Comparison of ENCODE assay signal across 26 cellular contexts in genomic region chr3:186757686-186758220, GRCh38. TPM values are rescaled to one million over a fixed set of nuclear protein-coding genes. Genes with fewer than 3 reads are reported as not detected.
"Had no signal": no experiment of that assay in that cellular context is flagged by ENCODE, and none has a peak within 500 bp of the region (broad histone marks: within the 10 kb centered on the region; RNA-seq: fewer than 3 reads in every experiment).

No MANE protein-coding gene starts in this region.

- DNase-seq: activated B cell treated with CpG ODN at 0.5 μM for 24 hours; activated CD4-positive, alpha-beta memory T cell treated with anti-CD3 and anti-CD28 coated beads for 36 hours; activated CD4-positive, alpha-beta T cell treated with anti-CD3 and anti-CD28 coated beads for 1 hour; activated CD4-positive, alpha-beta T cell treated with anti-CD3 and anti-CD28 coated beads, Interleukin-2, amount 10 ng/mL, durations not matched to agents 24 days and 14 days; activated gamma-delta T cell; activated naive CD4-positive, alpha-beta T cell treated with anti-CD3 and anti-CD28 coated beads for 36 hours; activated T-cell treated with anti-CD3 and anti-CD28 coated beads for 4 hours; activated T-cell treated with anti-CD3 and anti-CD28 coated beads, Interleukin-2, amount 50 U/mL, for 48 hours; brain microvascular endothelial cell; Karpas-422; MM.1S; NCI-H1105; NCI-H1436; NCI-H1694 treated with DMSO at 0.1 percent for 48 hours; NCI-H2029 treated with DMSO at 0.1 percent for 48 hours; NCI-H510A treated with DMSO at 0.1 percent for 48 hours; NCI-H748 treated with DMSO at 0.1 percent for 48 hours; SHP77 treated with DMSO at 0.1 percent for 48 hours; T-helper 17 cell; T-helper 9 cell had no signal

- H3K27me3 ChIP-seq: brain microvascular endothelial cell, cardiac muscle cell had no signal

- H3K27me3 Mint-ChIP-seq: activated B cell treated with CpG ODN at 0.5 μM for 24 hours; activated naive CD8-positive, alpha-beta T cell had no signal

- H3K4me3 ChIP-seq: cardiac muscle cell, K562 had no signal

- H3K4me3 Mint-ChIP-seq: activated B cell treated with CpG ODN at 0.5 μM for 24 hours; activated CD4-positive, alpha-beta memory T cell treated with anti-CD3 and anti-CD28 coated beads for 36 hours; activated CD4-positive, alpha-beta T cell treated with anti-CD3 and anti-CD28 coated beads, Interleukin-2, amount 10 ng/mL, durations not matched to agents 24 days and 14 days; activated naive CD4-positive, alpha-beta T cell treated with anti-CD3 and anti-CD28 coated beads for 36 hours; activated naive CD8-positive, alpha-beta T cell; activated T-helper 17 cell treated with anti-CD3 and anti-CD28 coated beads, Interleukin-2, amount 50 U/mL, for 72 hours; T-helper 17 cell had no signal

- H3K27ac ChIP-seq: brain microvascular endothelial cell, cardiac muscle cell had no signal

- H3K9me3 Mint-ChIP-seq: activated B cell treated with CpG ODN at 0.5 μM for 24 hours; activated CD4-positive, alpha-beta memory T cell treated with anti-CD3 and anti-CD28 coated beads for 36 hours; activated CD4-positive, alpha-beta T cell treated with anti-CD3 and anti-CD28 coated beads, Interleukin-2, amount 10 ng/mL, durations not matched to agents 24 days and 14 days; activated naive CD4-positive, alpha-beta T cell treated with anti-CD3 and anti-CD28 coated beads for 36 hours; activated T-helper 17 cell treated with anti-CD3 and anti-CD28 coated beads, Interleukin-2, amount 50 U/mL, for 72 hours had no signal

- H3K36me3 Mint-ChIP-seq: activated CD4-positive, alpha-beta memory T cell treated with anti-CD3 and anti-CD28 coated beads for 36 hours had no signal

- ATAC-seq: activated T-helper 17 cell treated with anti-CD3 and anti-CD28 coated beads, Interleukin-2, amount 50 U/mL, for 72 hours; K562; T-helper 17 cell had no signal

- H3K4me1 Mint-ChIP-seq: activated B cell treated with CpG ODN at 0.5 μM for 24 hours, T-helper 17 cell had no signal

- H3K27ac Mint-ChIP-seq: activated B cell treated with CpG ODN at 0.5 μM for 24 hours; activated CD4-positive, alpha-beta memory T cell treated with anti-CD3 and anti-CD28 coated beads for 36 hours; activated CD4-positive, alpha-beta T cell treated with anti-CD3 and anti-CD28 coated beads, Interleukin-2, amount 10 ng/mL, durations not matched to agents 24 days and 14 days; activated naive CD4-positive, alpha-beta T cell treated with anti-CD3 and anti-CD28 coated beads for 36 hours; activated naive CD8-positive, alpha-beta T cell; activated T-helper 17 cell treated with anti-CD3 and anti-CD28 coated beads, Interleukin-2, amount 50 U/mL, for 72 hours; T-helper 17 cell had no signal

- H3K36me3 ChIP-seq: brain microvascular endothelial cell, cardiac muscle cell had no signal

RNA-seq across cellular contexts. Expression of gene KNG1, which starts 40.6 kb away (rescaled TPM):
- total RNA-seq: activated B cell treated with CpG ODN at 0.5 μM for 24 hours; activated CD4-positive, alpha-beta memory T cell treated with anti-CD3 and anti-CD28 coated beads for 36 hours; activated CD4-positive, alpha-beta T cell treated with anti-CD3 and anti-CD28 coated beads, Interleukin-2, amount 10 ng/mL, durations not matched to agents 24 days and 14 days; activated CD8-positive, alpha-beta memory T cell treated with anti-CD3 and anti-CD28 coated beads for 36 hours; activated naive CD4-positive, alpha-beta T cell treated with anti-CD3 and anti-CD28 coated beads for 36 hours; activated T-helper 17 cell treated with anti-CD3 and anti-CD28 coated beads, Interleukin-2, amount 50 U/mL, for 72 hours; cardiac muscle cell; SK-MEL-5; T-helper 17 cell had no signal
